21 cellular contexts compared by ENCODE assay signal in genomic region chr20:21609981-21610380, GRCh38.
DNase-seq lines count a peak whose midpoint lies in the region; ATAC-seq and TF ChIP-seq lines count a peak whose summit lies in the region.
"Had no signal": no experiment of that assay in that cellular context is flagged by ENCODE, and none has a peak within 500 bp of the region (broad histone marks: within the 10 kb centered on the region; RNA-seq: fewer than 3 reads in every experiment).

No MANE protein-coding gene starts in this region.

- intact Hi-C loops in dorsolateral prefrontal cortex (cut with DNase I): loop anchor here (2.0 to 10.0 kb wide), 7 partner anchors 38 to 755 kb away; partner anchors contain the start of gene KIZ (in 1 of the 2)

- no peak overlapping the region for H3K4me3 ChIP-seq in dorsolateral prefrontal cortex
- H3K4me3 ChIP-seq: A549; BLaER1 treated with 17β-estradiol and CSF1 and Interleukin-3, amounts not matched to agents 10 nM and 100 nM; GM12878 had no signal

- H3K27me3 ChIP-seq in dorsolateral prefrontal cortex (peaks cover 0 to 34% (median 5%) of the 10 kb centered on the region in 45 donors), layer of hippocampus (ENCODE audit: control insufficient read depth, insufficient read depth, low read length) (no peaks in the 10 kb centered on the region)
- H3K27me3 ChIP-seq: BLaER1 treated with 17β-estradiol and CSF1 and Interleukin-3, amounts not matched to agents 10 nM and 100 nM had no signal

- H3K27ac ChIP-seq in VCaP: peak overlapping the region; percentile 78; the same call in 1 of the 2 replicates
- peak overlapping the region in 46 of 59 donors; percentile 85 to 99 (median 97) for H3K27ac ChIP-seq in dorsolateral prefrontal cortex
- peak overlapping the region; percentile 96 for H3K27ac ChIP-seq in layer of hippocampus (ENCODE audit: low read depth, low read length)
- H3K27ac ChIP-seq in temporal lobe (ENCODE audit: low read depth, low read length): peak overlapping the region; percentile 93
- H3K27ac ChIP-seq: 22Rv1; A549; BLaER1 treated with 17β-estradiol and CSF1 and Interleukin-3, amounts not matched to agents 10 nM and 100 nM; C4-2B had no signal

- TF ChIP-seq CTCF in VCaP (conservative IDR thresholded peaks at IDR 0.05): no peak
- no peak for TF ChIP-seq CTCF in dorsolateral prefrontal cortex (IDR thresholded peaks at IDR 0.05 in 54 of 56, conservative IDR thresholded peaks at IDR 0.05 in 2 of 56; ENCODE audit: low read depth in 1 of 56, partially characterized antibody in 56 of 56)

- H3K4me3 Mint-ChIP-seq in stimulated activated memory B cell treated with anti-CD40 and anti-IgM and Interleukin-4, amounts not matched to agents 10 μg/mL and 1 μg/mL and 100 μg/mL, for 72 hours: no peak overlapping the region
- H3K4me3 Mint-ChIP-seq: B cell; CD8-positive, alpha-beta memory T cell had no signal

- DNase-seq in dorsolateral prefrontal cortex: no peak
- DNase-seq: AML-193; CD4-positive, alpha-beta memory T cell; CD8-positive, alpha-beta memory T cell; DMS 273 treated with DMSO at 0.1 percent for 48 hours; DMS53; DMS79; DND-41; GDM1 had no signal

- peaks cover 20% of the 10 kb centered on the region for H3K27me3 Mint-ChIP-seq in stimulated activated memory B cell treated with anti-CD40 and anti-IgM and Interleukin-4, amounts not matched to agents 10 μg/mL and 1 μg/mL and 100 μg/mL, for 72 hours

- H3K36me3 Mint-ChIP-seq in stimulated activated memory B cell treated with anti-CD40 and anti-IgM and Interleukin-4, amounts not matched to agents 10 μg/mL and 1 μg/mL and 100 μg/mL, for 72 hours: no peaks in the 10 kb centered on the region

- no peak overlapping the region for H3K27ac Mint-ChIP-seq in stimulated activated memory B cell treated with anti-CD40 and anti-IgM and Interleukin-4, amounts not matched to agents 10 μg/mL and 1 μg/mL and 100 μg/mL, for 72 hours
- H3K27ac Mint-ChIP-seq: B cell; CD4-positive, alpha-beta memory T cell; CD8-positive, alpha-beta memory T cell had no signal

- H3K4me1 Mint-ChIP-seq in stimulated activated memory B cell treated with anti-CD40 and anti-IgM and Interleukin-4, amounts not matched to agents 10 μg/mL and 1 μg/mL and 100 μg/mL, for 72 hours: no peaks in the 10 kb centered on the region
- H3K4me1 Mint-ChIP-seq: B cell; CD4-positive, alpha-beta memory T cell; CD8-positive, alpha-beta memory T cell had no signal

- H3K9me3 Mint-ChIP-seq in stimulated activated memory B cell treated with anti-CD40 and anti-IgM and Interleukin-4, amounts not matched to agents 10 μg/mL and 1 μg/mL and 100 μg/mL, for 72 hours: peaks cover 13% of the 10 kb centered on the region

- ATAC-seq in HG02763 (IDR thresholded peaks at IDR 0.05; ENCODE audit: unreplicated experiment) (no peak), HG03442 (IDR thresholded peaks at IDR 0.05; ENCODE audit: unreplicated experiment) (no peak)
- ATAC-seq in stimulated activated memory B cell treated with anti-CD40 and anti-IgM and Interleukin-4, amounts not matched to agents 10 μg/mL and 1 μg/mL and 100 μg/mL, for 72 hours: no peak
- ATAC-seq: A549, GM12878 had no signal
